In genomic region chr17:81958633-81959342, GRCh38 we compare ENCODE assay signal across 11 cellular contexts. TPM values are rescaled to one million over a fixed set of nuclear protein-coding genes. Genes with fewer than 3 reads are reported as not detected.
A peak's percentile ranks its signal among the peaks of the same experiment; 100 is the strongest.
DNase-seq lines count a peak whose midpoint lies in the region; TF ChIP-seq lines count a peak whose summit lies in the region.
"Had no signal": no experiment of that assay in that cellular context is flagged by ENCODE, and none has a peak within 500 bp of the region (broad histone marks: within the 10 kb centered on the region; RNA-seq: fewer than 3 reads in every experiment).

No MANE protein-coding gene starts in this region.

- no peak for TF ChIP-seq POLR2A in ovary (IDR thresholded peaks at IDR 0.05)

- DNase-seq in activated T-cell treated with anti-CD3 and anti-CD28 coated beads, Interleukin-2, amount 50 U/mL, for 24 hours, result no peak
- no peak for DNase-seq in activated T-cell treated with anti-CD3 and anti-CD28 coated beads, Interleukin-2, amount 50 U/mL, for 48 hours
- DNase-seq in PC-9, result no peak
- no peak for DNase-seq in endothelial cell (ENCODE audit: low spot score)
- no peak for DNase-seq in iPS-NIHi11 (ENCODE audit: low spot score)
- DNase-seq in head of caudate nucleus, result no peak
- DNase-seq in ovary, result no peak
- DNase-seq: NCI-H526 treated with DMSO at 0.1 percent for 48 hours had no signal

- no peak for TF ChIP-seq EP300 in ovary (IDR thresholded peaks at IDR 0.05)

- H3K4me3 ChIP-seq in PC-9 (no peak overlapping the region), skeletal muscle tissue (ENCODE audit: low read length in 3 of 3) (peak overlapping the region in 2 of 3 donors; percentile 54 to 60), ovary (no peak overlapping the region)

- H4K20me1 ChIP-seq in PC-9 (ENCODE audit: insufficient read depth), result no peaks in the 10 kb centered on the region

- H3K9me3 Mint-ChIP-seq in activated T-cell treated with anti-CD3 and anti-CD28 coated beads, Interleukin-2, amount 50 U/mL, for 24 hours, result no peaks in the 10 kb centered on the region
- no peaks in the 10 kb centered on the region for H3K9me3 Mint-ChIP-seq in endothelial cell (ENCODE audit: unreplicated experiment)

- 48 to 63% (median 61%) methylated on average over 10 to 15 of the region's 15 CpGs for WGBS in ovary, 3 donors

- intact Hi-C loops in PC-9 (cut with micrococcal nuclease; ENCODE audit: unreplicated experiment), result loop anchor here (1.0 kb wide), 1 partner anchor 63 kb away; no protein-coding TSS in a partner anchor
- intact Hi-C loops in head of caudate nucleus (cut with DNase I), result loop anchor here (10.0 kb wide), 1 partner anchor 196 kb away; no protein-coding TSS in a partner anchor
- intact Hi-C loops in ovary (cut with DNase I), result loop anchor here in 3 of 4 donors (2.0 to 10.0 kb wide), 2 partner anchors 62 to 196 kb away; no protein-coding TSS in a partner anchor

- H3K4me2 ChIP-seq in PC-9, result peak overlapping the region; percentile 57; the same call in 1 of the 2 replicates

- H3K27me3 Mint-ChIP-seq in activated T-cell treated with anti-CD3 and anti-CD28 coated beads, Interleukin-2, amount 50 U/mL, for 24 hours, result peaks cover 28% of the 10 kb centered on the region
- peaks cover 26% of the 10 kb centered on the region for H3K27me3 Mint-ChIP-seq in endothelial cell (ENCODE audit: unreplicated experiment)

- H3K36me3 ChIP-seq in PC-9 (ENCODE audit: low read depth) (no peaks in the 10 kb centered on the region), skeletal muscle tissue (ENCODE audit: control insufficient read depth in 3 of 3, insufficient read depth in 3 of 3, low read length in 3 of 3) (no peaks in the 10 kb centered on the region), ovary (no peaks in the 10 kb centered on the region)
- H3K36me3 ChIP-seq: sigmoid colon had no signal

- peaks cover 7% of the 10 kb centered on the region for H3F3A ChIP-seq in PC-9 (ENCODE audit: insufficient read depth, low read depth)

- H3K27me3 ChIP-seq in PC-9 (ENCODE audit: insufficient read depth, low read depth) (no peaks in the 10 kb centered on the region), skeletal muscle tissue (ENCODE audit: control insufficient read depth in 3 of 3, insufficient read depth in 3 of 3, low read length in 3 of 3) (peaks cover 23 to 44% (median 33%) of the 10 kb centered on the region in 3 donors), ovary (peaks cover 5% of the 10 kb centered on the region)

- no peak for TF ChIP-seq CTCF in PC-9 (conservative IDR thresholded peaks at IDR 0.05)
- no peak for TF ChIP-seq CTCF in endothelial cell (IDR thresholded peaks at IDR 0.05; ENCODE audit: unreplicated experiment)
- no peak for TF ChIP-seq CTCF in ovary (IDR thresholded peaks at IDR 0.05)

- no peak overlapping the region for H2AFZ ChIP-seq in PC-9

- CTCF ChIA-PET in PC-9 (lab: Charles Lee), result interaction anchor here (0.6 to 2.0 kb wide), 9 partner anchors 8 to 72 kb away, joined by 3 to 18 read pairs (median 4); partner anchors contain the start of genes CENPX, LRRC45 and MAFG

- H3K79me2 ChIP-seq in PC-9 (ENCODE audit: low read depth), result no peaks in the 10 kb centered on the region

- H3K4me1 ChIP-seq in PC-9 (replicated peaks; ENCODE audit: insufficient read depth) (peaks cover 6% of the 10 kb centered on the region; the same call in 1 of the 2 replicates), skeletal muscle tissue (ENCODE audit: control insufficient read depth in 3 of 3, insufficient read depth in 3 of 3, low read length in 3 of 3) (peaks cover 13 to 28% (median 27%) of the 10 kb centered on the region in 3 donors), ovary (ENCODE audit: insufficient read depth) (no peaks in the 10 kb centered on the region)

- no peaks in the 10 kb centered on the region for H3K4me1 Mint-ChIP-seq in activated T-cell treated with anti-CD3 and anti-CD28 coated beads, Interleukin-2, amount 50 U/mL, for 24 hours (ENCODE audit: low read depth)
- H3K4me1 Mint-ChIP-seq in endothelial cell (ENCODE audit: unreplicated experiment), result peaks cover 4% of the 10 kb centered on the region

- H3K4me3 Mint-ChIP-seq in activated T-cell treated with anti-CD3 and anti-CD28 coated beads, Interleukin-2, amount 50 U/mL, for 24 hours, result peak overlapping the region; percentile 36
- peak overlapping the region; percentile 37 for H3K4me3 Mint-ChIP-seq in endothelial cell (ENCODE audit: unreplicated experiment)

- no peak overlapping the region for H3K27ac Mint-ChIP-seq in activated T-cell treated with anti-CD3 and anti-CD28 coated beads, Interleukin-2, amount 50 U/mL, for 24 hours
- no peak overlapping the region for H3K27ac Mint-ChIP-seq in endothelial cell (ENCODE audit: unreplicated experiment)

- BruUV-seq in PC-9 (replicated peaks; lab: Mats Ljungman, UMichigan), result no TSS peak

- H3K36me3 Mint-ChIP-seq in activated T-cell treated with anti-CD3 and anti-CD28 coated beads, Interleukin-2, amount 50 U/mL, for 24 hours (ENCODE audit: low read depth), result no peaks in the 10 kb centered on the region
- H3K36me3 Mint-ChIP-seq in endothelial cell (ENCODE audit: low read depth, unreplicated experiment), result peaks cover 8% of the 10 kb centered on the region

- no peaks in the 10 kb centered on the region for H3K9me2 ChIP-seq in PC-9 (ENCODE audit: insufficient read depth)

- POLR2A ChIA-PET in PC-9 (lab: Charles Lee; ENCODE audit: unreplicated experiment), result no interaction called here

- H3K9ac ChIP-seq in skeletal muscle tissue (ENCODE audit: low read depth in 1 of 3, low read length in 3 of 3), result peak overlapping the region in 2 of 3 donors; percentile 59 to 62

- H3K9me3 ChIP-seq in PC-9 (ENCODE audit: insufficient read depth, low read depth) (no peaks in the 10 kb centered on the region), skeletal muscle tissue (ENCODE audit: control insufficient read depth in 3 of 3, low read length in 3 of 3) (no peaks in the 10 kb centered on the region), ovary (no peaks in the 10 kb centered on the region)
- H3K9me3 ChIP-seq: sigmoid colon had no signal

- H3K27ac ChIP-seq in PC-9, result no peak overlapping the region
- H3K27ac ChIP-seq in skeletal muscle tissue (ENCODE audit: low read depth, low read length), result no peak overlapping the region
- no peak overlapping the region for H3K27ac ChIP-seq in ovary
- H3K27ac ChIP-seq: sigmoid colon had no signal

RNA-seq across cellular contexts. Expression of gene NOTUM, which starts 2.2 kb away (rescaled TPM):
- 0.33 TPM in 1 of 2 replicates, not detected in the other for total RNA-seq in PC-9 (2021)
- not detected for total RNA-seq in endothelial cell (ENCODE audit: unreplicated experiment)
- total RNA-seq in skeletal muscle tissue, result 0.52 TPM
- under 1 TPM in 3 of 7 donors, not detected in 4; 0.20 to 0.36 (median 0.24) TPM for total RNA-seq in ovary
- polyA plus RNA-seq in ovary, result under 1 TPM in 1 of 2 donors, not detected in 1; 0.05 TPM
- total RNA-seq: sigmoid colon had no signal

RNA-seq across cellular contexts. Expression of gene MYADML2, which starts 11.8 kb away (rescaled TPM):
- not detected in 2 replicates for total RNA-seq in PC-9 (2021)
- not detected for total RNA-seq in endothelial cell (ENCODE audit: unreplicated experiment)
- total RNA-seq in skeletal muscle tissue, result 16.7 TPM
- not detected for total RNA-seq in ovary
- not detected for polyA plus RNA-seq in ovary
- total RNA-seq: lung microvascular endothelial cell, sigmoid colon had no signal
- polyA plus RNA-seq: sigmoid colon had no signal

RNA-seq across cellular contexts. Expression of gene ASPSCR1, which starts 18.6 kb away (rescaled TPM):
- total RNA-seq in PC-9 (2021), result 54.9 and 80.0 TPM in 2 replicates
- total RNA-seq in endothelial cell (ENCODE audit: unreplicated experiment), result 25.6 TPM
- total RNA-seq in skeletal muscle tissue, result 18.8 TPM
- total RNA-seq in ovary, result 10 to 100 TPM; 18.0 to 39.9 (median 25.8) TPM
- 10 to 100 TPM in 1 of 2 donors, 1 to 10 TPM in 1; 1.6 to 24.3 TPM for polyA plus RNA-seq in ovary

RNA-seq across cellular contexts. Expression of gene PYCR1, which starts 21.7 kb away (rescaled TPM):
- total RNA-seq in PC-9 (2021) (88.9 and 120 TPM in 2 replicates), endothelial cell (ENCODE audit: unreplicated experiment) (24.4 TPM), skeletal muscle tissue (43.8 TPM), ovary (100 to 1,000 TPM in 1 of 7 donors, 10 to 100 TPM in 2, 1 to 10 TPM in 4; 1.5 to 119 (median 9.4) TPM)
- 1 to 10 TPM; 6.1 to 8.1 TPM for polyA plus RNA-seq in ovary

RNA-seq across cellular contexts. Expression of gene MAFG, which starts 31.3 kb away (rescaled TPM):
- 79.5 and 85.9 TPM in 2 replicates for total RNA-seq in PC-9 (2021)
- total RNA-seq in endothelial cell (ENCODE audit: unreplicated experiment), result 23.6 TPM
- 8.9 TPM for total RNA-seq in skeletal muscle tissue
- total RNA-seq in ovary, result 10 to 100 TPM; 10.6 to 21.1 (median 16.3) TPM
- polyA plus RNA-seq in ovary, result 10 to 100 TPM in 1 of 2 donors, 1 to 10 TPM in 1; 9.5 to 11.8 TPM

Comparison
In these comparisons a context has a peak if more than half of its experiments do, and no peak if none do; other contexts are left out.
1. H3K4me3 ChIP-seq: peak in skeletal muscle tissue (2 of 3); none in PC-9 (single experiment) and ovary (single experiment).
2. RNA of gene MYADML2, which starts 11.8 kb away (total RNA-seq): 16.7 TPM in skeletal muscle tissue (single experiment); not detected in PC-9, not detected in endothelial cell (single experiment) and not detected in ovary; every median in the first group is over 10 times any median in the second.